ENCODE assay signal across 8 cellular contexts in the genomic region with DNA sequence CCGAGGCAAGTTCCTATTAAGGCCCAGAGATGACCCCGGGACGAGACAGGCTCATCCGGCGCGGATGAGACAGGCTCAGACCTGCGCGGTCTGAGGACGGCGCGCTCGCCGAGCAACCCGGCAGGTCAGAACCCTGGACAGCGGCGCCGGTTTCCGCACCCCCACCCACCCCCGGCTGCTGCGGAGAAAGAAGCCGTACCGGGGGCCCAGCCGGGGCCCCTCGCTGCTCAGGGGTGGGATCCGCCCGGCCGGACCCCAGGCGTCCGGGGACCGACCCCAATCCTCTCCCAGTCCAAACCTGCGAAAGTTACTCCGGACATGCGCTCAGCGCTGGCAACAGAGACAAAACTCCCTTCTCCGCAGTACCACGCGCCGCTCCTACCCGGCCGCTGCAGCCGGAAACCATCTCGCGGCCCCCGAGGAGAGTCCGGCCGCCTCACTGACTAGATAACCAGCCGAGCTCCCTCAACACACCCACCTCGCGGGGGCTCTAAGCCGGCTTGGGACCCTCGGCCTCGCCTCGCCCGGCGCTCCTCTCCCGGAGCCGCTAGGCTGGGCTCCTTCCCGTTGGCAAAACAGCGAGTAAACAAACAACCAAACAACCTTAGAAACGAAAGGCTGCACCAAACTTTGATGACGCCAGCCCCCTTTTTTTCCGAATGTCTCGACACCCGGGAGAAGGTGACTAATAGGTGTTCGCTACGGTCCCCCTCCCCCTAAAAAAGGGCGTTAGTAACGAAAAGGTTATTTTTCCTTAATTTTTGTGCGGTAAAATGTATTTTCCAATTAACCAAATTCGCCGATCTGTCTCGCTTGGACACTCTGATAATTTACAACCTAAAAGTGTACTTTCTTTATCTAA. TPM values are rescaled to one million over a fixed set of nuclear protein-coding genes. Genes with fewer than 3 reads are reported as not detected.
DNase-seq lines count a peak whose midpoint lies in the region; ATAC-seq, FAIRE-seq and TF ChIP-seq lines count a peak whose summit lies in the region.

No MANE protein-coding gene starts in this region.

- in situ Hi-C loops in Caki2 (cut with HindIII; ENCODE audit: low pct_unique_long_range_greater_than_20kb, low sequenced_read_pairs): no loop called here

- peak; percentile 66 for ATAC-seq in HG02840 (IDR thresholded peaks at IDR 0.05; ENCODE audit: low FRiP score, unreplicated experiment)

- H3K4me3 ChIP-seq in WI38 (ENCODE audit: low read depth, low read length) (0 out of 2 replicates have a peak overlapping the region, but pooled peaks have one; percentile 20), bronchial epithelial cell (ENCODE audit: low read depth, low read length) (peak overlapping the region; percentile 12), kidney (ENCODE audit: low read length in 2 of 2) (peak overlapping the region in 1 of 2 donors; percentile 21)

- FAIRE-seq in bronchial epithelial cell (lab: Jason Lieb, UNC): no peak
- no peak for FAIRE-seq in kidney (lab: Jason Lieb, UNC)

- intact Hi-C loops in kidney (cut with DNase I): no loop called here

- H3K4me1 ChIP-seq in kidney (ENCODE audit: control insufficient read depth in 1 of 2, insufficient read depth in 1 of 2, low read depth in 1 of 2, low read length in 2 of 2): peaks cover 0 to 2% of the 10 kb centered on the region in 2 donors

- peaks cover 53% of the 10 kb centered on the region for H3K27me3 ChIP-seq in bronchial epithelial cell (ENCODE audit: control insufficient read depth, insufficient read depth, low read length)

- H3K9me3 ChIP-seq in kidney (ENCODE audit: control insufficient read depth in 1 of 2, low read length in 2 of 2): no peaks in the 10 kb centered on the region

- H3K36me3 ChIP-seq in bronchial epithelial cell (ENCODE audit: control insufficient read depth, insufficient read depth, low read length) (no peaks in the 10 kb centered on the region), kidney (ENCODE audit: control insufficient read depth in 1 of 2, insufficient read depth in 2 of 2, low read length in 2 of 2) (no peaks in the 10 kb centered on the region)

- no peak for TF ChIP-seq CTCF in WI38 (IDR thresholded peaks at IDR 0.05; ENCODE audit: low read depth, low read length)
- no peak for TF ChIP-seq CTCF in bronchial epithelial cell (IDR thresholded peaks at IDR 0.05; ENCODE audit: insufficient read depth, low read length, severe bottlenecking)
- TF ChIP-seq CTCF in kidney (IDR thresholded peaks at IDR 0.05; ENCODE audit: borderline replicate concordance, extremely low read depth, insufficient read depth): no peak

- DNase-seq in Caki2 (ENCODE audit: low read depth): peak; percentile 35
- DNase-seq in bronchial epithelial cell (ENCODE audit: low read depth): peak; percentile 38
- peak; percentile 84 for DNase-seq in kidney
- DNase-seq in stimulated activated CD4-positive, alpha-beta T cell treated with anti-CD3 and anti-CD28 coated beads, Interleukin-4, amount 100 ng/mL, for 1 hour: peak; percentile 49
- DNase-seq in NCI-H2107 treated with DMSO at 0.1 percent for 48 hours (lab: John Stamatoyannopoulos, UW; ENCODE audit: unreplicated experiment): no peak
- DNase-seq in dedifferentiated amniotic fluid mesenchymal stem cell (ENCODE audit: extremely low spot score): no peak

- no peak overlapping the region for H3K27ac ChIP-seq in kidney (ENCODE audit: low read depth in 2 of 2, low read length in 2 of 2)

- H3K9ac ChIP-seq in kidney (ENCODE audit: low read length in 2 of 2): no peak overlapping the region

RNA-seq across cellular contexts. Expression of gene DRGX, which starts 2.3 kb away (rescaled TPM):
- not detected in 2 replicates for total RNA-seq in Caki2 (2014; rRNA removed; shearing (Covaris generic); ENCODE audit: low replicate concordance)
- total RNA-seq in bronchial epithelial cell: not detected in 2 replicates
- total RNA-seq in kidney: not detected
- not detected for polyA plus RNA-seq in kidney (ENCODE audit: insufficient read depth, low read depth, low replicate concordance)

Comparison
In these comparisons a context has a peak if more than half of its experiments do, and no peak if none do; other contexts are left out.
1. DNase-seq: peak in Caki2 (single experiment), bronchial epithelial cell (single experiment), kidney (single experiment) and stimulated activated CD4-positive, alpha-beta T cell treated with anti-CD3 and anti-CD28 coated beads, Interleukin-4, amount 100 ng/mL, for 1 hour (single experiment); none in NCI-H2107 treated with DMSO at 0.1 percent for 48 hours (single experiment) and dedifferentiated amniotic fluid mesenchymal stem cell (single experiment).